ENCODE assay signal across 23 cellular contexts in the genomic region with DNA sequence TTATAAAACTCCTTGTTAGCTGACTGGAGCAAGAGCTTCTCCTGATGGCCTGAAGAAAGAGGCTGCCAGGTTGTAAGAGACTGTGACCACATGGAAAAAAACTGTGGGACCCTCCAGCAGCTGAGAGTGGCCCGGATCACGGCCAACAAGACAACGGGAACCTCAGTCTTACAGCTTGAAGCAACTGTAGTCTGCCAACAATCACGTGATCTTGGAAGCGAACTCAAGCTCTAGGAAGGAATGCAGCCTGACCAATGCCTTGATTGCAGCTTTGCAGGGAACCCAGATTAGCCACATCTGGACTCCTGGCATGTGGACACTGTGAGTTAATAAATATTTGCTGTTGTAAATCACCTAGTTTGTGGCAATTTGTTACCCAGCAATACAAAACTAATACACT.
DNase-seq lines count a peak whose midpoint lies in the region; ATAC-seq, FAIRE-seq and TF ChIP-seq lines count a peak whose summit lies in the region.
"Had no signal": no experiment of that assay in that cellular context is flagged by ENCODE, and none has a peak within 500 bp of the region (broad histone marks: within the 10 kb centered on the region; RNA-seq: fewer than 3 reads in every experiment).

No MANE protein-coding gene starts in this region.

- DNase-seq in G401 (ENCODE audit: low spot score) (peak; percentile 60), K562 (ENCODE audit: extremely low read depth in 1 of 4, low spot score in 3 of 4) (no peak), fibroblast of mammary gland (ENCODE audit: low read depth) (peak; percentile 12), neuronal stem cell (ENCODE audit: low spot score) (no peak), glutamatergic neuron (no peak), NCI-H446 (lab: John Stamatoyannopoulos, UW) (no peak), NCI-H524 (lab: John Stamatoyannopoulos, UW) (no peak)
- DNase-seq: C1 segment of cervical spinal cord; CD4-positive, alpha-beta memory T cell; COR-L47; DMS53; Kasumi-1; MV-4-11; NCI-H1105; NCI-H1436 treated with DMSO at 0.1 percent for 48 hours; NCI-H187 treated with DMSO at 0.1 percent for 48 hours; NCI-H69; Right ventricle myocardium superior; RPMI8226 had no signal

- TF ChIP-seq RAD21 in K562 (CRISPR knock-in tag; conservative IDR thresholded peaks at IDR 0.05 in 1 of 2, IDR thresholded peaks at IDR 0.05 in 1 of 2): no peak

- H3K79me1 ChIP-seq in neuronal stem cell (ENCODE audit: low read depth, low read length): no peaks in the 10 kb centered on the region

- H3K4me2 ChIP-seq in K562 (ENCODE audit: insufficient read depth, low read length): no peak overlapping the region
- H3K4me2 ChIP-seq in neuronal stem cell (ENCODE audit: insufficient read depth, low read length, poor library complexity, severe bottlenecking): no peak overlapping the region

- H2BK5ac ChIP-seq in neuronal stem cell (ENCODE audit: low read length): no peak overlapping the region

- no peak for ATAC-seq in K562

- no peak overlapping the region for H2AK5ac ChIP-seq in neuronal stem cell (ENCODE audit: low read depth, low read length)

- no peaks in the 10 kb centered on the region for H4K20me1 ChIP-seq in K562 (replicated peaks; ENCODE audit: control insufficient read depth, insufficient read depth, low read length)

- no peak overlapping the region for H4K8ac ChIP-seq in neuronal stem cell (ENCODE audit: low read depth, low read length)

- no peaks in the 10 kb centered on the region for H3K9me1 ChIP-seq in K562 (ENCODE audit: control insufficient read depth, insufficient read depth, low read length)

- peaks cover 5% of the 10 kb centered on the region for H3K36me3 Mint-ChIP-seq in glutamatergic neuron (ENCODE audit: unreplicated experiment)
- H3K36me3 Mint-ChIP-seq: CD4-positive, alpha-beta memory T cell had no signal

- in situ Hi-C loops in G401 (cut with HindIII; ENCODE audit: low sequenced_read_pairs) (no loop called here), K562 (cut with MboI) (no loop called here)

- no peaks in the 10 kb centered on the region for H3K27me3 Mint-ChIP-seq in glutamatergic neuron (ENCODE audit: unreplicated experiment)
- H3K27me3 Mint-ChIP-seq: CD4-positive, alpha-beta memory T cell had no signal

- H2BK12ac ChIP-seq in neuronal stem cell (ENCODE audit: low read length): no peak overlapping the region

- no peaks in the 10 kb centered on the region for H3K4me1 Mint-ChIP-seq in glutamatergic neuron (ENCODE audit: low read depth, unreplicated experiment)
- H3K4me1 Mint-ChIP-seq: CD4-positive, alpha-beta memory T cell had no signal

- intact Hi-C loops in K562 (cut with micrococcal nuclease): no loop called here

- TF ChIP-seq EP300 in K562 (IDR thresholded peaks at IDR 0.05; ENCODE audit: low read length): no peak

- no peak overlapping the region for H3K4me3 ChIP-seq in K562
- H3K4me3 ChIP-seq in fibroblast of mammary gland (ENCODE audit: control insufficient read depth, low read depth, low read length): no peak overlapping the region
- H3K4me3 ChIP-seq in neuronal stem cell (ENCODE audit: low read length in 2 of 2): no peak overlapping the region
- H3K4me3 ChIP-seq: SJSA1 had no signal

- H3K9me3 ChIP-seq in K562 (replicated peaks; ENCODE audit: control insufficient read depth, insufficient read depth, low read depth, low read length) (no peaks in the 10 kb centered on the region), neuronal stem cell (replicated peaks in 1 of 2; ENCODE audit: control insufficient read depth in 2 of 2, insufficient read depth in 1 of 2, low read depth in 1 of 2, low read length in 2 of 2) (no peaks in the 10 kb centered on the region)
- H3K9me3 ChIP-seq: SJSA1 had no signal

- TF ChIP-seq CTCF in K562 (IDR thresholded peaks at IDR 0.05 in 2 of 3, conservative IDR thresholded peaks at IDR 0.05 in 1 of 3; ENCODE audit: insufficient read depth in 2 of 3, low read depth in 1 of 3, low read length in 3 of 3) (no peak), fibroblast of mammary gland (conservative IDR thresholded peaks at IDR 0.05; ENCODE audit: control insufficient read depth, insufficient read depth, low read depth, low read length) (no peak), glutamatergic neuron (IDR thresholded peaks at IDR 0.05; ENCODE audit: partially characterized antibody, unreplicated experiment) (no peak)

- no peak overlapping the region for H3K23ac ChIP-seq in neuronal stem cell (ENCODE audit: low read depth, low read length, poor library complexity)

- H3K27ac ChIP-seq in K562 (ENCODE audit: extremely low read depth, low read depth, low read length): no peak overlapping the region
- H3K27ac ChIP-seq in neuronal stem cell (replicated peaks; ENCODE audit: low read length): no peak overlapping the region
- H3K27ac ChIP-seq: SJSA1 had no signal

- CTCF ChIA-PET in K562 (lab: Yijun Ruan, JAX; ENCODE audit: low intra/inter-chr PET ratio): no interaction called here

- no peak overlapping the region for H3K18ac ChIP-seq in neuronal stem cell (ENCODE audit: low read length)

- H3K4me1 ChIP-seq in K562 (replicated peaks in 1 of 2; ENCODE audit: control insufficient read depth in 2 of 2, insufficient read depth in 2 of 2, low read length in 2 of 2) (no peaks in the 10 kb centered on the region), neuronal stem cell (ENCODE audit: control insufficient read depth in 2 of 2, insufficient read depth in 1 of 2, low read depth in 1 of 2, low read length in 2 of 2) (no peaks in the 10 kb centered on the region)
- H3K4me1 ChIP-seq: SJSA1 had no signal

- no peak for FAIRE-seq in K562 (lab: Jason Lieb, UNC)
- FAIRE-seq: A204.1, G401.6, H54 had no signal

- no peak overlapping the region for H2AFZ ChIP-seq in K562 (ENCODE audit: low read depth, low read length)
- no peak overlapping the region for H2AFZ ChIP-seq in neuronal stem cell (ENCODE audit: low read length)

- 0% methylated on average over 5 of the region's 5 CpGs for WGBS in K562 (ENCODE audit: insufficient coverage, low coverage, missing lambda C conversion rate)
- WGBS in neuronal stem cell (ENCODE audit: extremely low coverage in 2 of 2, insufficient read length in 2 of 2, insufficient replicate concordance in 1 of 2), 2 donors: no CpG with 5 or more reads among the region's 5 CpGs

- POLR2A ChIA-PET in K562 (lab: Yijun Ruan, JAX): interaction anchor here (0.6 kb wide), 1 partner anchor 275 kb away, joined by 4 read pairs; no protein-coding TSS in a partner anchor

- H3K79me2 ChIP-seq in K562 (ENCODE audit: control insufficient read depth, insufficient read depth, low read length): no peaks in the 10 kb centered on the region

- no peak overlapping the region for H4K91ac ChIP-seq in neuronal stem cell (ENCODE audit: low read depth, low read length, poor library complexity)

- H3K9ac ChIP-seq in K562 (ENCODE audit: insufficient read depth in 1 of 2, low read depth in 2 of 2, low read length in 2 of 2) (no peak overlapping the region), neuronal stem cell (ENCODE audit: low read depth, low read length, poor library complexity) (no peak overlapping the region)

- H3K27ac Mint-ChIP-seq in glutamatergic neuron (ENCODE audit: unreplicated experiment): no peak overlapping the region
- H3K27ac Mint-ChIP-seq: CD4-positive, alpha-beta memory T cell had no signal

- H3K9me3 Mint-ChIP-seq in glutamatergic neuron (ENCODE audit: unreplicated experiment): no peaks in the 10 kb centered on the region

- no peaks in the 10 kb centered on the region for H3K36me3 ChIP-seq in K562 (ENCODE audit: control insufficient read depth, insufficient read depth, low read length)
- H3K36me3 ChIP-seq in neuronal stem cell (replicated peaks in 1 of 2; ENCODE audit: control insufficient read depth in 2 of 2, insufficient read depth in 2 of 2, low read length in 2 of 2): no peaks in the 10 kb centered on the region
- H3K36me3 ChIP-seq: SJSA1 had no signal

- H3K4ac ChIP-seq in neuronal stem cell (ENCODE audit: low read length): no peak overlapping the region

- no peak for TF ChIP-seq POLR2A in K562 (conservative IDR thresholded peaks at IDR 0.05)

- no peak overlapping the region for H2BK15ac ChIP-seq in neuronal stem cell (ENCODE audit: low read length)

- BruUV-seq in K562 (replicated peaks; lab: Mats Ljungman, UMichigan): no TSS peak

- H3K14ac ChIP-seq in neuronal stem cell (ENCODE audit: low read length): peak overlapping the region; percentile 71

- H2BK120ac ChIP-seq in neuronal stem cell (ENCODE audit: low read depth, low read length): no peak overlapping the region

- H3K27me3 ChIP-seq in K562 (ENCODE audit: control insufficient read depth in 2 of 2, insufficient read depth in 2 of 2, low read length in 2 of 2) (no peaks in the 10 kb centered on the region), neuronal stem cell (ENCODE audit: control insufficient read depth in 3 of 3, insufficient read depth in 3 of 3, low read depth in 1 of 3, low read length in 3 of 3) (no peaks in the 10 kb centered on the region)
- H3K27me3 ChIP-seq: SJSA1 had no signal

- H3K4me3 Mint-ChIP-seq in glutamatergic neuron (ENCODE audit: unreplicated experiment): no peak overlapping the region
- H3K4me3 Mint-ChIP-seq: CD4-positive, alpha-beta memory T cell had no signal

TF ChIP-seq in K562, 482 proteins besides CTCF, POLR2A, EP300 and RAD21 (continues in another document):
- TF ChIP-seq RBM34 (IDR thresholded peaks at IDR 0.05; ENCODE audit: borderline replicate concordance, insufficient read depth, low read length) (no peak), PML (IDR thresholded peaks at IDR 0.05; ENCODE audit: low read length) (no peak), ZNF778 (CRISPR knock-in tag; IDR thresholded peaks at IDR 0.05) (no peak), ARNT (IDR thresholded peaks at IDR 0.05) (no peak), ZBTB8A (IDR thresholded peaks at IDR 0.05; ENCODE audit: partially characterized antibody) (no peak), HLTF (IDR thresholded peaks at IDR 0.05) (no peak)
- TF ChIP-seq, protein P1, sequence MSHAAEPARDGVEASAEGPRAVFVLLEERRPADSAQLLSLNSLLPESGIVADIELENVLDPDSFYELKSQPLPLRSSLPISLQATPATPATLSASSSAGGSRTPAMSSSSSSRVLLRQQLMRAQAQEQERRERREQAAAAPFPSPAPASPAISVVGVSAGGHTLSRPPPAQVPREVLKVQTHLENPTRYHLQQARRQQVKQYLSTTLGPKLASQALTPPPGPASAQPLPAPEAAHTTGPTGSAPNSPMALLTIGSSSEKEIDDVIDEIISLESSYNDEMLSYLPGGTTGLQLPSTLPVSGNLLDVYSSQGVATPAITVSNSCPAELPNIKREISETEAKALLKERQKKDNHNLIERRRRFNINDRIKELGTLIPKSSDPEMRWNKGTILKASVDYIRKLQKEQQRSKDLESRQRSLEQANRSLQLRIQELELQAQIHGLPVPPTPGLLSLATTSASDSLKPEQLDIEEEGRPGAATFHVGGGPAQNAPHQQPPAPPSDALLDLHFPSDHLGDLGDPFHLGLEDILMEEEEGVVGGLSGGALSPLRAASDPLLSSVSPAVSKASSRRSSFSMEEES (CRISPR knock-in tag; IDR thresholded peaks at IDR 0.05): peak; percentile 72

Comparison
In these comparisons a context has a peak if more than half of its experiments do, and no peak if none do; other contexts are left out.
1. DNase-seq: peak in G401 (single experiment) and fibroblast of mammary gland (single experiment); none in K562 (0 of 4), neuronal stem cell (single experiment), glutamatergic neuron (single experiment), NCI-H446 (0 of 2) and NCI-H524 (0 of 2).